Comparison of ENCODE assay signal across 22 cellular contexts in the genomic region with DNA sequence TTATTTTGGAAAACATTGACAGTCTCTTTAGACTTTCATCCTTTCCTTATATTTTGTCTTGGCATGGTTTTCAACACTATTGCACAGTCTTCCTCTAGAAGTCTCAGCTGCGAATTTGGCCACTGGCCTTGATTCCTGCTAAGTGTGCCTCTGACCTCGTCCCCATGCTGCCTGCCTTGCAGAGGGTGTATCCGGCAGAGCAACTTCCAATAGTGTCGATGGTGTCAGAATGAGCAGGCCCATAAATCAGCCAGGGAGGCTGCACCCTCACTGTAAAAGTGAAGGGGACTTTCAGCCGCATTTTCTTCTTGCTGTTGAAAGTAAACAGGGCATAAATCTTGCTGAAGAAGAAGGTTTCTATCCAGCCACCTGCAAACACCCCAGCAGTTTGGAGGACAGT.
DNase-seq lines count a peak whose midpoint lies in the region; ATAC-seq and TF ChIP-seq lines count a peak whose summit lies in the region.
"Had no signal": no experiment of that assay in that cellular context is flagged by ENCODE, and none has a peak within 500 bp of the region (broad histone marks: within the 10 kb centered on the region; RNA-seq: fewer than 3 reads in every experiment).

No MANE protein-coding gene starts in this region.

- H3K4me1 Mint-ChIP-seq in H9 (peaks cover 38 to 46% of the 10 kb centered on the region in 2 experiments), T-cell (no peaks in the 10 kb centered on the region)
- H3K4me1 Mint-ChIP-seq: activated B cell treated with CpG ODN at 0.5 μM for 24 hours, memory B cell had no signal

- H3K9me3 Mint-ChIP-seq in H9 (no peaks in the 10 kb centered on the region), T-cell (no peaks in the 10 kb centered on the region)
- H3K9me3 Mint-ChIP-seq: activated B cell treated with CpG ODN at 0.5 μM for 24 hours, memory B cell had no signal

- WGBS in H9 (ENCODE audit: extremely low coverage, insufficient read length, low lambda C conversion rate), result no CpG with 5 or more reads among the region's 5 CpGs

- H3K27me3 Mint-ChIP-seq in H9 (ENCODE audit: low read depth) (peaks cover 4% of the 10 kb centered on the region), T-cell (no peaks in the 10 kb centered on the region)

- intact Hi-C loops in left lung (cut with DNase I), result no loop called here

- no peak overlapping the region for H3K4me3 Mint-ChIP-seq in H9
- no peak overlapping the region for H3K4me3 Mint-ChIP-seq in T-cell
- H3K4me3 Mint-ChIP-seq: activated B cell treated with CpG ODN at 0.5 μM for 24 hours, memory B cell had no signal

- no peak overlapping the region for H2BK20ac ChIP-seq in H9 (ENCODE audit: low read depth, low read length, poor library complexity, severe bottlenecking)

- no peak overlapping the region for H3K9ac ChIP-seq in H9 (ENCODE audit: extremely low read depth, insufficient read length, low read length)
- no peak overlapping the region for H3K9ac ChIP-seq in iPS-18a (ENCODE audit: low read length)

- H3K36me3 ChIP-seq in iPS-18a (ENCODE audit: control insufficient read depth, low read depth, low read length) (no peaks in the 10 kb centered on the region), left lung (no peaks in the 10 kb centered on the region)
- H3K36me3 ChIP-seq: ascending aorta, upper lobe of left lung had no signal

- no peak overlapping the region for H2BK120ac ChIP-seq in H9 (ENCODE audit: low read depth, low read length, poor library complexity, severe bottlenecking)

- ATAC-seq in T-cell (replicated peaks in 1 of 4) (no peak), HG02678 (IDR thresholded peaks at IDR 0.05; ENCODE audit: unreplicated experiment) (no peak), left lung (no peak)
- ATAC-seq: activated naive CD4-positive, alpha-beta T cell treated with anti-CD3 and anti-CD28 coated beads, Interleukin-2, amount 50 U/mL, for 72 hours had no signal

- no peak overlapping the region for H3K56ac ChIP-seq in H9 (ENCODE audit: insufficient read length, low read depth, low read length)

- H3K23ac ChIP-seq in H9 (ENCODE audit: insufficient read length, low read depth, low read length), result no peak overlapping the region

- H3K18ac ChIP-seq in H9 (ENCODE audit: insufficient read length, low read depth, low read length), result peak overlapping the region; percentile 70

- no peak overlapping the region for H4K91ac ChIP-seq in H9 (ENCODE audit: insufficient read length, low read depth, low read length)

- no peaks in the 10 kb centered on the region for H3K23me2 ChIP-seq in H9 (ENCODE audit: insufficient read length, low read depth, low read length, poor library complexity, severe bottlenecking)

- H3K36me3 Mint-ChIP-seq in H9 (ENCODE audit: insufficient read depth in 1 of 3, low read depth in 3 of 3) (peaks cover 0 to 4% (median 0%) of the 10 kb centered on the region in 3 experiments; a peak in 1 of 7 replicates), T-cell (no peaks in the 10 kb centered on the region)
- H3K36me3 Mint-ChIP-seq: activated naive CD4-positive, alpha-beta T cell treated with anti-CD3 and anti-CD28 coated beads, Interleukin-2, amount 50 U/mL, for 72 hours; memory B cell had no signal

- H3K79me1 ChIP-seq in H9 (ENCODE audit: insufficient read depth, low read depth, low read length, poor library complexity, severe bottlenecking), result no peaks in the 10 kb centered on the region

- H3K79me2 ChIP-seq in H9 (ENCODE audit: insufficient read depth, low read length), result no peaks in the 10 kb centered on the region

- H3K27me3 ChIP-seq in H9 (ENCODE audit: insufficient read depth, low read length), result no peaks in the 10 kb centered on the region
- H3K27me3 ChIP-seq in iPS-18a (ENCODE audit: control insufficient read depth, insufficient read depth, low read length), result no peaks in the 10 kb centered on the region
- no peaks in the 10 kb centered on the region for H3K27me3 ChIP-seq in left lung
- H3K27me3 ChIP-seq: ascending aorta, upper lobe of left lung had no signal

- peak overlapping the region; percentile 86 to 97 (median 89) for H3K27ac Mint-ChIP-seq in H9
- no peak overlapping the region for H3K27ac Mint-ChIP-seq in T-cell
- H3K27ac Mint-ChIP-seq: activated B cell treated with CpG ODN at 0.5 μM for 24 hours; activated naive CD4-positive, alpha-beta T cell treated with anti-CD3 and anti-CD28 coated beads, Interleukin-2, amount 50 U/mL, for 72 hours; memory B cell had no signal

- no peak overlapping the region for H2AK5ac ChIP-seq in H9 (ENCODE audit: insufficient read length, low read length)

- no peak overlapping the region for H2BK15ac ChIP-seq in H9 (ENCODE audit: low read depth, low read length)

- H3K9me3 ChIP-seq in H9 (ENCODE audit: control insufficient read depth, low read depth, low read length), result no peaks in the 10 kb centered on the region
- no peaks in the 10 kb centered on the region for H3K9me3 ChIP-seq in iPS-18a (ENCODE audit: control insufficient read depth, low read depth, low read length)
- no peaks in the 10 kb centered on the region for H3K9me3 ChIP-seq in left lung
- H3K9me3 ChIP-seq: ascending aorta, upper lobe of left lung had no signal

- no peak overlapping the region for H3T11ph ChIP-seq in H9 (ENCODE audit: low read length)

- H2BK12ac ChIP-seq in H9 (ENCODE audit: insufficient read length, low read depth, low read length), result no peak overlapping the region

- no peak overlapping the region for H3K4me2 ChIP-seq in H9 (ENCODE audit: insufficient read depth, insufficient read length, low read length)

- H4K5ac ChIP-seq in H9 (ENCODE audit: insufficient read length, low read depth, low read length), result peak overlapping the region; percentile 50

- H3K4ac ChIP-seq in H9 (ENCODE audit: low read depth, low read length), result no peak overlapping the region

- no peak overlapping the region for H2AFZ ChIP-seq in H9 (ENCODE audit: low read length)

- no peak overlapping the region; the same call in 1 of the 2 replicates for H3K14ac ChIP-seq in H9 (ENCODE audit: insufficient read depth, low read length)

- no peak overlapping the region for H3K4me3 ChIP-seq in iPS-18a (ENCODE audit: low read length)
- no peak overlapping the region for H3K4me3 ChIP-seq in left lung
- H3K4me3 ChIP-seq: ascending aorta, upper lobe of left lung had no signal

- TF ChIP-seq CTCF in H9 (conservative IDR thresholded peaks at IDR 0.05) (no peak), left lung (IDR thresholded peaks at IDR 0.05) (no peak)

- H3K4me1 ChIP-seq in H9 (ENCODE audit: insufficient read depth, low read length), result peaks cover 14% of the 10 kb centered on the region
- H3K4me1 ChIP-seq in iPS-18a (ENCODE audit: control insufficient read depth, low read depth, low read length), result peaks cover 25% of the 10 kb centered on the region
- H3K4me1 ChIP-seq in left lung, result no peaks in the 10 kb centered on the region
- H3K4me1 ChIP-seq: ascending aorta, upper lobe of left lung had no signal

- peak overlapping the region; percentile 24 for H2BK5ac ChIP-seq in H9 (ENCODE audit: insufficient read length, low read length)

- POLR2A ChIA-PET in T-cell (lab: Charles Lee), result no interaction called here

- no peaks in the 10 kb centered on the region for H4K20me1 ChIP-seq in H9 (ENCODE audit: control insufficient read depth, insufficient read depth, insufficient read length)

- CTCF ChIA-PET in T-cell (lab: Charles Lee), result no interaction called here

- H4K8ac ChIP-seq in H9 (replicated peaks; ENCODE audit: insufficient read length, low read depth, low read length), result no peak overlapping the region

- H3K27ac ChIP-seq in H9 (ENCODE audit: insufficient read length, low read depth, low read length) (peak overlapping the region; percentile 42), iPS-18a (ENCODE audit: low read length) (peak overlapping the region; percentile 5), left lung (no peak overlapping the region)
- H3K27ac ChIP-seq: ascending aorta, upper lobe of left lung had no signal

- DNase-seq in ELF-1 (ENCODE audit: low read depth, low spot score) (peak; percentile 16), H9 (no peak), NCI-H510A (lab: John Stamatoyannopoulos, UW) (peak; percentile 60), T-cell (no peak), NCI-H1436 treated with DMSO at 0.1 percent for 48 hours (lab: John Stamatoyannopoulos, UW) (no peak), left lung (no peak)
- DNase-seq: activated B cell treated with CpG ODN at 0.5 μM for 24 hours, caudate nucleus, GF-D8, GOT3, Kasumi-1, NCI-H2029 treated with DMSO at 0.1 percent for 48 hours, nucleus accumbens, OCI-M1, Right ventricle myocardium superior, T1000, upper lobe of left lung had no signal

Comparison
In these comparisons a context has a peak if more than half of its experiments do, and no peak if none do; other contexts are left out.
1. DNase-seq: peak in ELF-1 (single experiment) and NCI-H510A (single experiment); none in H9 (single experiment), T-cell (0 of 34), NCI-H1436 treated with DMSO at 0.1 percent for 48 hours (single experiment) and left lung (0 of 2).
2. H3K27ac ChIP-seq: peak in H9 (single experiment) and iPS-18a (single experiment); none in left lung (0 of 2).
3. H3K27ac Mint-ChIP-seq: peak in H9 (3 of 3); none in T-cell (0 of 2).